Comparison of ENCODE assay signal across 11 cellular contexts in genomic region chr22:36202906-36203305, GRCh38. TPM values are rescaled to one million over a fixed set of nuclear protein-coding genes. Genes with fewer than 3 reads are reported as not detected.
DNase-seq lines count a peak whose midpoint lies in the region; ATAC-seq, FAIRE-seq and TF ChIP-seq lines count a peak whose summit lies in the region.
"Not testable (repeated sequence)": the region's sequence is repeated elsewhere in the genome, so short reads cannot be mapped to it uniquely, and the experiment has no call there.
"Had no signal": no experiment of that assay in that cellular context is flagged by ENCODE, and none has a peak within 500 bp of the region (broad histone marks: within the 10 kb centered on the region; RNA-seq: fewer than 3 reads in every experiment).

No MANE protein-coding gene starts in this region.

- TF ChIP-seq CTCF in HEK293 (tag by site-specific recombination; IDR thresholded peaks at IDR 0.05); K562 (IDR thresholded peaks at IDR 0.05 in 2 of 3, conservative IDR thresholded peaks at IDR 0.05 in 1 of 3; ENCODE audit: insufficient read depth in 2 of 3, low read depth in 1 of 3, low read length in 3 of 3): not testable (repeated sequence)
- TF ChIP-seq CTCF in epithelial cell of proximal tubule (conservative IDR thresholded peaks at IDR 0.05; ENCODE audit: low read depth, low read length) (peak; percentile 13), liver (IDR thresholded peaks at IDR 0.05; ENCODE audit: low read depth, low read length, missing input control) (peak; percentile 29), progenitor cell of endocrine pancreas (IDR thresholded peaks at IDR 0.05; ENCODE audit: unreplicated experiment) (peak; percentile 16), upper lobe of right lung (IDR thresholded peaks at IDR 0.05) (peak; percentile 6)

- not testable (repeated sequence) for H3K4me3 ChIP-seq in HEK293 (ENCODE audit: low read depth, low read length); K562; epithelial cell of proximal tubule (ENCODE audit: low read depth, low read length); liver (ENCODE audit: low read depth in 1 of 3, low read length in 3 of 3); upper lobe of right lung

- H3K4me1 ChIP-seq in HEK293 (ENCODE audit: control insufficient read depth, insufficient read depth, low read length): not testable (repeated sequence)
- H3K4me1 ChIP-seq in K562 (replicated peaks in 1 of 2; ENCODE audit: control insufficient read depth in 2 of 2, insufficient read depth in 2 of 2, low read length in 2 of 2) (peaks cover 30 to 31% of the 10 kb centered on the region in 2 experiments; a peak in 4 of 5 replicates), liver (ENCODE audit: control insufficient read depth in 4 of 4, insufficient read depth in 4 of 4, low read length in 3 of 4) (peaks cover 2 to 27% (median 17%) of the 10 kb centered on the region in 4 donors), upper lobe of right lung (peaks cover 15% of the 10 kb centered on the region)

- in situ Hi-C loops in K562 (cut with MboI): not testable (repeated sequence)

- H3K36me3 Mint-ChIP-seq in progenitor cell of endocrine pancreas (ENCODE audit: insufficient read depth): not testable (repeated sequence)

- H3K27me3 ChIP-seq in K562 (ENCODE audit: control insufficient read depth in 2 of 2, insufficient read depth in 2 of 2, low read length in 2 of 2); liver (ENCODE audit: control insufficient read depth in 4 of 4, insufficient read depth in 4 of 4, low read length in 3 of 4); upper lobe of right lung: not testable (repeated sequence)

- FAIRE-seq in K562 (lab: Jason Lieb, UNC): not testable (repeated sequence)

- TF ChIP-seq RAD21 in K562 (CRISPR knock-in tag; conservative IDR thresholded peaks at IDR 0.05 in 1 of 2, IDR thresholded peaks at IDR 0.05 in 1 of 2): not testable (repeated sequence)
- peak; percentile 48 to 70 for TF ChIP-seq RAD21 in liver (IDR thresholded peaks at IDR 0.05)

- DNase-seq in NCI-H2029 treated with DMSO at 0.1 percent for 48 hours (lab: John Stamatoyannopoulos, UW): peak; percentile 21
- DNase-seq in NCI-H748 treated with DMSO at 0.1 percent for 48 hours (lab: John Stamatoyannopoulos, UW): peak; percentile 51
- peak in 1 of 4 experiments; percentile 37 for DNase-seq in K562 (ENCODE audit: extremely low read depth in 1 of 4, low spot score in 3 of 4)
- not testable (repeated sequence) for DNase-seq in epithelial cell of proximal tubule (ENCODE audit: low read depth); progenitor cell of endocrine pancreas (ENCODE audit: low spot score, unreplicated experiment); upper lobe of right lung

- not testable (repeated sequence) for TF ChIP-seq POLR2A in K562 (conservative IDR thresholded peaks at IDR 0.05)

- H3K4me2 ChIP-seq in K562 (ENCODE audit: insufficient read depth, low read length): not testable (repeated sequence)

- H3K9me1 ChIP-seq in K562 (ENCODE audit: control insufficient read depth, insufficient read depth, low read length): not testable (repeated sequence)

- not testable (repeated sequence) for BruUV-seq in K562 (replicated peaks; lab: Mats Ljungman, UMichigan)

- H2AFZ ChIP-seq in K562 (ENCODE audit: low read depth, low read length): 0 out of 2 replicates have a peak overlapping the region, but pooled peaks have one; percentile 16

- not testable (repeated sequence) for ATAC-seq in K562
- peak; percentile 5 for ATAC-seq in upper lobe of right lung

- H3K9ac ChIP-seq in K562 (ENCODE audit: insufficient read depth in 1 of 2, low read depth in 2 of 2, low read length in 2 of 2); liver (ENCODE audit: low read depth in 1 of 2, low read length in 2 of 2): not testable (repeated sequence)

- peaks cover 22% of the 10 kb centered on the region for H3K4me1 Mint-ChIP-seq in progenitor cell of endocrine pancreas (ENCODE audit: low read depth)

- H3K36me3 ChIP-seq in HEK293 (ENCODE audit: control insufficient read depth in 2 of 2, insufficient read depth in 1 of 2, low read length in 2 of 2); K562 (ENCODE audit: control insufficient read depth, insufficient read depth, low read length); liver (ENCODE audit: control insufficient read depth in 4 of 4, insufficient read depth in 3 of 4, low read depth in 1 of 4, low read length in 3 of 4); upper lobe of right lung: not testable (repeated sequence)

- CTCF ChIA-PET in HEK293 (lab: Yijun Ruan, JAX): interaction anchor here (0.6 to 3.0 kb wide), 6 partner anchors 19 to 409 kb away, joined by 3 to 13 read pairs (median 3); no protein-coding TSS in a partner anchor
- CTCF ChIA-PET in K562 (lab: Yijun Ruan, JAX; ENCODE audit: low intra/inter-chr PET ratio): not testable (repeated sequence)

- H3K27ac Mint-ChIP-seq in progenitor cell of endocrine pancreas: not testable (repeated sequence)

- TF ChIP-seq EP300 in K562 (IDR thresholded peaks at IDR 0.05; ENCODE audit: low read length): not testable (repeated sequence)

- not testable (repeated sequence) for H3K9me3 Mint-ChIP-seq in progenitor cell of endocrine pancreas (ENCODE audit: low read depth)

- not testable (repeated sequence) for H3K27ac ChIP-seq in HEK293 (ENCODE audit: extremely low read depth, low read depth, low read length); K562 (ENCODE audit: extremely low read depth, low read depth, low read length); liver (ENCODE audit: low read depth in 1 of 2, low read length in 2 of 2); upper lobe of right lung

- not testable (repeated sequence) for H3K27me3 Mint-ChIP-seq in progenitor cell of endocrine pancreas

- not testable (repeated sequence) for H3K9me3 ChIP-seq in HEK293 (ENCODE audit: control insufficient read depth, insufficient read depth, low read depth, low read length); K562 (replicated peaks; ENCODE audit: control insufficient read depth, insufficient read depth, low read depth, low read length); liver (ENCODE audit: control insufficient read depth in 4 of 4, low read length in 3 of 4); upper lobe of right lung

- 28% methylated on average over 7 of the region's 8 CpGs for WGBS in K562 (ENCODE audit: insufficient coverage, low coverage, missing lambda C conversion rate)
- WGBS in liver: 26% methylated on average over 8 of the region's 8 CpGs

- peaks cover 18% of the 10 kb centered on the region for H3K79me2 ChIP-seq in K562 (ENCODE audit: control insufficient read depth, insufficient read depth, low read length)

- POLR2A ChIA-PET in HEK293 (lab: Yijun Ruan, JAX): not testable (repeated sequence)
- POLR2A ChIA-PET in K562 (lab: Yijun Ruan, JAX): interaction anchor here (0.8 to 1.9 kb wide), 3 partner anchors 9 to 12 kb away, joined by 3 to 5 read pairs (median 3); no protein-coding TSS in a partner anchor

- not testable (repeated sequence) for H3K4me3 Mint-ChIP-seq in progenitor cell of endocrine pancreas (ENCODE audit: low read depth)

- intact Hi-C loops in K562 (cut with micrococcal nuclease); upper lobe of right lung (cut with DNase I): not testable (repeated sequence)

- not testable (repeated sequence) for H4K20me1 ChIP-seq in K562 (replicated peaks; ENCODE audit: control insufficient read depth, insufficient read depth, low read length)

RNA-seq across cellular contexts. Expression of gene APOL4, which starts 1.3 kb away (rescaled TPM):
- 11.5 and 14.1 TPM in 2 replicates for total RNA-seq in K562 (2011; cell fraction: chromatin; rRNA removed; ENCODE audit: low replicate concordance)
- total RNA-seq in K562 (2011; cell fraction: nucleolus; rRNA removed): 8.7 and 14.0 TPM in 2 replicates
- total RNA-seq in K562 (2011; cell fraction: nucleoplasm; rRNA removed): 14.4 and 15.3 TPM in 2 replicates
- total RNA-seq in K562 (2014; rRNA removed) (6.6 and 9.4 TPM in 2 replicates), K562 (2014; rRNA removed; fragmentation: Illumina TruSeq; extraction: Trizol) (7.6 and 9.3 TPM in 2 replicates), K562 (2015; rRNA removed; fragmentation: Illumina TruSeq; extraction: Trizol) (11.0 and 11.9 TPM in 2 replicates), K562 (2021) (8.9 and 9.8 TPM in 2 replicates), epithelial cell of proximal tubule (0.07 TPM in 1 of 2 replicates, not detected in the other), liver (1 to 10 TPM; 1.5 to 2.3 TPM), progenitor cell of endocrine pancreas (not detected in 2 replicates), upper lobe of right lung (14.3 TPM)
- polyA plus RNA-seq in K562 (2011; rRNA removed) (14.3 and 14.5 TPM in 2 replicates), K562 (2014; fragmentation: Illumina TruSeq; extraction: Trizol) (8.1 and 10.2 TPM in 2 replicates), K562 (2014; fragmentation: Nextera tagmentation; extraction: Ambion mirVana) (10 to 100 TPM in 1 of 2 experiments, 1 to 10 TPM in 1; 8.9 to 15.0 TPM), K562 (2014; rRNA removed) (6.5 and 7.2 TPM in 2 replicates), liver (1 to 10 TPM in 1 of 2 donors, under 1 TPM in 1; 0.59 to 2.2 TPM)
- polyA plus RNA-seq in K562 (2011; cell fraction: cytosol; rRNA removed): 14.6 and 18.4 TPM in 2 replicates
- 8.5 and 10.5 TPM in 2 replicates for polyA plus RNA-seq in K562 (2011; cell fraction: nucleus; rRNA removed)
- 16.0 and 18.4 TPM in 2 replicates for polyA plus RNA-seq in K562 (2012)
- polyA minus RNA-seq in K562 (2011; rRNA and poly(A)+ RNA removed): 32.8 and 36.6 TPM in 2 replicates
- 9.2 and 12.4 TPM in 2 replicates for polyA minus RNA-seq in K562 (2011; cell fraction: cytosol; rRNA and poly(A)+ RNA removed)
- polyA minus RNA-seq in K562 (2011; cell fraction: nucleus; rRNA and poly(A)+ RNA removed): 6.5 and 15.6 TPM in 2 replicates
- total RNA-seq: GM23248, SK-MEL-5 had no signal
- polyA plus RNA-seq: cardiac muscle cell, GM23248 had no signal

RNA-seq across cellular contexts. Expression of gene APOL2, which starts 36.4 kb away (rescaled TPM):
- total RNA-seq in K562 (2011; cell fraction: chromatin; rRNA removed; ENCODE audit: low replicate concordance): 7.9 and 14.5 TPM in 2 replicates
- total RNA-seq in K562 (2011; cell fraction: nucleolus; rRNA removed): 9.6 and 11.0 TPM in 2 replicates
- total RNA-seq in K562 (2011; cell fraction: nucleoplasm; rRNA removed): 11.5 and 15.8 TPM in 2 replicates
- 8.9 and 9.7 TPM in 2 replicates for total RNA-seq in K562 (2014; rRNA removed)
- total RNA-seq in K562 (2014; rRNA removed; fragmentation: Illumina TruSeq; extraction: Trizol): 9.3 and 10.6 TPM in 2 replicates
- 9.6 and 10.6 TPM in 2 replicates for total RNA-seq in K562 (2015; rRNA removed; fragmentation: Illumina TruSeq; extraction: Trizol)
- total RNA-seq in K562 (2021): 9.7 and 10.6 TPM in 2 replicates
- polyA plus RNA-seq in K562 (2011; rRNA removed): 5.4 and 7.7 TPM in 2 replicates
- 5.7 and 7.9 TPM in 2 replicates for polyA plus RNA-seq in K562 (2011; cell fraction: cytosol; rRNA removed)
- 7.8 and 12.8 TPM in 2 replicates for polyA plus RNA-seq in K562 (2011; cell fraction: nucleus; rRNA removed)
- polyA plus RNA-seq in K562 (2012): 12.3 and 12.8 TPM in 2 replicates
- 8.9 and 9.4 TPM in 2 replicates for polyA plus RNA-seq in K562 (2014; fragmentation: Illumina TruSeq; extraction: Trizol)
- polyA plus RNA-seq in K562 (2014; fragmentation: Nextera tagmentation; extraction: Ambion mirVana): 1 to 10 TPM; 2.7 to 6.8 TPM
- 6.6 and 6.9 TPM in 2 replicates for polyA plus RNA-seq in K562 (2014; rRNA removed)
- 7.8 and 13.2 TPM in 2 replicates for polyA minus RNA-seq in K562 (2011; rRNA and poly(A)+ RNA removed)
- 3.5 and 6.3 TPM in 2 replicates for polyA minus RNA-seq in K562 (2011; cell fraction: cytosol; rRNA and poly(A)+ RNA removed)
- polyA minus RNA-seq in K562 (2011; cell fraction: nucleus; rRNA and poly(A)+ RNA removed): 2.4 and 3.6 TPM in 2 replicates
- 22.8 and 37.8 TPM in 2 replicates for total RNA-seq in epithelial cell of proximal tubule
- 10 to 100 TPM; 14.3 to 77.2 TPM for total RNA-seq in liver
- polyA plus RNA-seq in liver: 10 to 100 TPM; 20.0 to 23.4 TPM
- 18.8 and 19.3 TPM in 2 replicates for total RNA-seq in progenitor cell of endocrine pancreas
- 51.6 TPM for total RNA-seq in upper lobe of right lung

RNA-seq across cellular contexts. Expression of gene APOL3, which starts 42.4 kb away (rescaled TPM):
- 1.7 TPM in 2 replicates for total RNA-seq in K562 (2011; cell fraction: chromatin; rRNA removed; ENCODE audit: low replicate concordance)
- total RNA-seq in K562 (2011; cell fraction: nucleolus; rRNA removed): 0.50 and 0.53 TPM in 2 replicates
- not detected in 2 replicates for total RNA-seq in K562 (2011; cell fraction: nucleoplasm; rRNA removed)
- total RNA-seq in K562 (2014; rRNA removed) (0.69 TPM in 1 of 2 replicates, not detected in the other), K562 (2014; rRNA removed; fragmentation: Illumina TruSeq; extraction: Trizol) (0.33 and 0.73 TPM in 2 replicates), K562 (2015; rRNA removed; fragmentation: Illumina TruSeq; extraction: Trizol) (0.25 and 0.38 TPM in 2 replicates), K562 (2021) (0.67 and 1.1 TPM in 2 replicates), epithelial cell of proximal tubule (2.1 and 4.8 TPM in 2 replicates), liver (10 to 100 TPM; 11.4 to 34.5 TPM), progenitor cell of endocrine pancreas (not detected in 2 replicates), upper lobe of right lung (58.2 TPM)
- polyA plus RNA-seq in K562 (2011; rRNA removed) (0.32 and 0.54 TPM in 2 replicates), K562 (2014; fragmentation: Illumina TruSeq; extraction: Trizol) (0.87 and 1.1 TPM in 2 replicates), K562 (2014; fragmentation: Nextera tagmentation; extraction: Ambion mirVana) (under 1 TPM; 0.25 to 0.80 TPM), K562 (2014; rRNA removed) (0.18 and 0.93 TPM in 2 replicates), liver (10 to 100 TPM in 1 of 2 donors, 1 to 10 TPM in 1; 7.2 to 12.2 TPM)
- polyA plus RNA-seq in K562 (2011; cell fraction: cytosol; rRNA removed): 0.04 and 0.09 TPM in 2 replicates
- polyA plus RNA-seq in K562 (2011; cell fraction: nucleus; rRNA removed): 0.11 and 0.75 TPM in 2 replicates
- 0.66 and 2.7 TPM in 2 replicates for polyA plus RNA-seq in K562 (2012)
- polyA minus RNA-seq in K562 (2011; rRNA and poly(A)+ RNA removed): 0.21 and 0.35 TPM in 2 replicates
- polyA minus RNA-seq in K562 (2011; cell fraction: cytosol; rRNA and poly(A)+ RNA removed): not detected in 2 replicates
- 0.54 TPM in 1 of 2 replicates, not detected in the other for polyA minus RNA-seq in K562 (2011; cell fraction: nucleus; rRNA and poly(A)+ RNA removed)
- total RNA-seq: cardiac muscle cell had no signal
- polyA plus RNA-seq: cardiac muscle cell had no signal

RNA-seq across cellular contexts. Expression of gene APOL1, which starts 50.0 kb away (rescaled TPM):
- 16.6 and 19.1 TPM in 2 replicates for total RNA-seq in K562 (2011; cell fraction: chromatin; rRNA removed; ENCODE audit: low replicate concordance)
- total RNA-seq in K562 (2011; cell fraction: nucleolus; rRNA removed): 16.3 and 21.5 TPM in 2 replicates
- 19.4 and 21.1 TPM in 2 replicates for total RNA-seq in K562 (2011; cell fraction: nucleoplasm; rRNA removed)
- total RNA-seq in K562 (2014; rRNA removed): 5.8 TPM in 2 replicates
- 3.5 and 4.1 TPM in 2 replicates for total RNA-seq in K562 (2014; rRNA removed; fragmentation: Illumina TruSeq; extraction: Trizol)
- total RNA-seq in K562 (2015; rRNA removed; fragmentation: Illumina TruSeq; extraction: Trizol): 7.0 and 7.3 TPM in 2 replicates
- total RNA-seq in K562 (2021): 8.1 and 9.0 TPM in 2 replicates
- 4.7 and 5.6 TPM in 2 replicates for polyA plus RNA-seq in K562 (2011; rRNA removed)
- polyA plus RNA-seq in K562 (2011; cell fraction: cytosol; rRNA removed): 2.8 and 4.2 TPM in 2 replicates
- 7.4 and 14.5 TPM in 2 replicates for polyA plus RNA-seq in K562 (2011; cell fraction: nucleus; rRNA removed)
- 21.2 and 33.8 TPM in 2 replicates for polyA plus RNA-seq in K562 (2012)
- 9.5 and 9.7 TPM in 2 replicates for polyA plus RNA-seq in K562 (2014; fragmentation: Illumina TruSeq; extraction: Trizol)
- 1 to 10 TPM; 2.5 to 4.2 TPM for polyA plus RNA-seq in K562 (2014; fragmentation: Nextera tagmentation; extraction: Ambion mirVana)
- polyA plus RNA-seq in K562 (2014; rRNA removed): 5.3 and 6.9 TPM in 2 replicates
- polyA minus RNA-seq in K562 (2011; rRNA and poly(A)+ RNA removed): 4.9 and 5.3 TPM in 2 replicates
- polyA minus RNA-seq in K562 (2011; cell fraction: cytosol; rRNA and poly(A)+ RNA removed): 1.2 and 5.9 TPM in 2 replicates
- polyA minus RNA-seq in K562 (2011; cell fraction: nucleus; rRNA and poly(A)+ RNA removed): 2.6 and 3.2 TPM in 2 replicates
- total RNA-seq in epithelial cell of proximal tubule: 5.7 and 7.2 TPM in 2 replicates
- total RNA-seq in liver: 100 to 1,000 TPM in 1 of 2 donors, 1 to 10 TPM in 1; 7.7 to 129 TPM
- polyA plus RNA-seq in liver: 10 to 100 TPM; 57.7 to 61.3 TPM
- 0.12 TPM in 1 of 2 replicates, not detected in the other for total RNA-seq in progenitor cell of endocrine pancreas
- total RNA-seq in upper lobe of right lung: 92.8 TPM
- total RNA-seq: cardiac muscle cell had no signal
